In genomic region chr16:86946981-86947380, GRCh38 we compare ENCODE assay signal across 15 cellular contexts.
"Had no signal": no experiment of that assay in that cellular context is flagged by ENCODE, and none has a peak within 500 bp of the region (broad histone marks: within the 10 kb centered on the region; RNA-seq: fewer than 3 reads in every experiment).

No MANE protein-coding gene starts in this region.

- DNase-seq: activated CD4-positive, alpha-beta T cell treated with anti-CD3 and anti-CD28 coated beads, Interleukin-2, amount 50 U/mL, for 1 hour; activated naive CD4-positive, alpha-beta T cell treated with Interleukin-2 at 50 U/mL for 16 hours; activated T-cell treated with anti-CD3 and anti-CD28 coated beads for 4 hours; anterior cingulate cortex; cerebellar nuclear complex; stimulated activated CD4-positive, alpha-beta T cell treated with anti-CD3 and anti-CD28 coated beads, Interleukin-15, amount 100 ng/mL, for 24 hours; stimulated activated CD4-positive, alpha-beta T cell treated with anti-CD3 and anti-CD28 coated beads, Interleukin-4, amount 100 ng/mL, for 1 hour; stimulated activated naive B cell treated with anti-CD40 and anti-IgM and Interleukin-4, amounts not matched to agents 10 μg/mL and 1 μg/mL and 100 μg/mL, for 72 hours; T-helper 9 cell; transverse colon had no signal

- H3K27ac Mint-ChIP-seq: stimulated activated naive B cell treated with anti-CD40 and anti-IgM and Interleukin-4, amounts not matched to agents 10 μg/mL and 1 μg/mL and 100 μg/mL, for 72 hours had no signal

- H3K27me3 ChIP-seq: transverse colon had no signal

- FAIRE-seq: frontal cortex had no signal

- H3K36me3 Mint-ChIP-seq: stimulated activated naive B cell treated with anti-CD40 and anti-IgM and Interleukin-4, amounts not matched to agents 10 μg/mL and 1 μg/mL and 100 μg/mL, for 72 hours had no signal

- H3K9ac ChIP-seq: parathyroid adenoma had no signal

- H3K36me3 ChIP-seq: breast epithelium, transverse colon had no signal

- H3K9me3 ChIP-seq: breast epithelium, transverse colon had no signal

- H3K27ac ChIP-seq: breast epithelium, parathyroid adenoma, transverse colon had no signal

- H3K79me2 ChIP-seq: parathyroid adenoma had no signal

- H3K4me3 ChIP-seq: breast epithelium, transverse colon had no signal

- H3K4me1 Mint-ChIP-seq: stimulated activated naive B cell treated with anti-CD40 and anti-IgM and Interleukin-4, amounts not matched to agents 10 μg/mL and 1 μg/mL and 100 μg/mL, for 72 hours had no signal

- H3K4me3 Mint-ChIP-seq: neural crest cell; stimulated activated naive B cell treated with anti-CD40 and anti-IgM and Interleukin-4, amounts not matched to agents 10 μg/mL and 1 μg/mL and 100 μg/mL, for 72 hours had no signal

- H2AFZ ChIP-seq: parathyroid adenoma had no signal

- H3K4me1 ChIP-seq: breast epithelium, parathyroid adenoma, transverse colon had no signal

- ATAC-seq: activated CD4-positive, CD25-positive, alpha-beta regulatory T cell treated with anti-CD3 and anti-CD28 coated beads, Interleukin-2, amount 50 U/mL, for 24 hours; stimulated activated naive B cell treated with anti-CD40 and anti-IgM and Interleukin-4, amounts not matched to agents 10 μg/mL and 1 μg/mL and 100 μg/mL, for 72 hours had no signal

- H3K9me3 Mint-ChIP-seq: stimulated activated naive B cell treated with anti-CD40 and anti-IgM and Interleukin-4, amounts not matched to agents 10 μg/mL and 1 μg/mL and 100 μg/mL, for 72 hours had no signal
